ENCODE assay signal across 1 cellular context in the genomic region with DNA sequence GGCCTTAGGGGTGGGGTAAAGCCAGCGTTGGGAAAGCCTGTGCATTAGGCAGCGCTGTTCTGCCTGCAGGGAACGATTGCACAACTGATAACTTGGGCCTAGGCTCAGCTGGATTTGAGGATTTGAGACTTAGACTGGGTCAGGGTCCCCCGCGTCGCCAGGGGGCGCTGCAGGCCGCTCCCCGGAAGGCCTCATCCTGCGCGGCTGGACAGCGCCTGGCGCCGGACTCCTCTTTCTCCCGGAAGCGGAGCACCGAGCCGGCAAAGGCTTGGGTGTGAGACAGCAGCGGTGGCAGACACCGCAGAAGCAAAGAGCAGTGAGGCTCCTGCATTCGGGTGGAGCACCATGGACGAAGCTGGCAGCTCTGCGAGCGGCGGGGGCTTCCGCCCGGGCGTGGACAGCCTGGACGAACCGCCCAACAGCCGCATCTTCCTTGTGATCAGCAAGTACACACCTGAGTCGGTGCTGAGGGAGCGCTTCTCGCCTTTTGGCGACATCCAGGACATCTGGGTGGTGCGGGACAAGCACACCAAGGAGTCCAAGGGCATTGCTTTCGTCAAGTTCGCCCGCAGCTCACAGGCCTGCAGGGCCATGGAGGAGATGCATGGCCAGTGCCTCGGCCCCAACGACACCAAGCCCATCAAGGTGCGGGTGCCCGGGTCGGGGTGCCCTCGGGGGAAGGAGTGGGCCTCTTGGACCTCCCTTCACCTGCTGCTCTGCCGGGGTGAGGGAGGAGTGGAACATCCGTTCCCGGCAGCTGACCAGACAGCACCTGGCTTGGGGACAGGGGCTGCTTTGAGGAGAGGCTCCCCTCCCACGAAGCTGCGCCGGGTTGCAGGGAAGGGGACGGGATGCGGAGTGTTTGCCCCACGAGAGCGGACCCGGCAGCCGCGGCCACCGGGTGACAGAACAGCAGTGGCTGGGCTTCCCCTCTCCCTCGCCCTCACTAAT.
TF ChIP-seq lines count a peak whose summit lies in the region.

A gene with protein sequence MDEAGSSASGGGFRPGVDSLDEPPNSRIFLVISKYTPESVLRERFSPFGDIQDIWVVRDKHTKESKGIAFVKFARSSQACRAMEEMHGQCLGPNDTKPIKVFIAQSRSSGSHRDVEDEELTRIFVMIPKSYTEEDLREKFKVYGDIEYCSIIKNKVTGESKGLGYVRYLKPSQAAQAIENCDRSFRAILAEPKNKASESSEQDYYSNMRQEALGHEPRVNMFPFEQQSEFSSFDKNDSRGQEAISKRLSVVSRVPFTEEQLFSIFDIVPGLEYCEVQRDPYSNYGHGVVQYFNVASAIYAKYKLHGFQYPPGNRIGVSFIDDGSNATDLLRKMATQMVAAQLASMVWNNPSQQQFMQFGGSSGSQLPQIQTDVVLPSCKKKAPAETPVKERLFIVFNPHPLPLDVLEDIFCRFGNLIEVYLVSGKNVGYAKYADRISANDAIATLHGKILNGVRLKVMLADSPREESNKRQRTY (plus strand): TSS at position 236 of the 951 bp plus-strand sequence. CDS start 110 bp downstream, at position 346.

TF ChIP-seq in K562, 482 proteins besides CTCF, POLR2A, EP300 and RAD21 (continued from another document and continues in another):
- TF ChIP-seq, protein P1, sequence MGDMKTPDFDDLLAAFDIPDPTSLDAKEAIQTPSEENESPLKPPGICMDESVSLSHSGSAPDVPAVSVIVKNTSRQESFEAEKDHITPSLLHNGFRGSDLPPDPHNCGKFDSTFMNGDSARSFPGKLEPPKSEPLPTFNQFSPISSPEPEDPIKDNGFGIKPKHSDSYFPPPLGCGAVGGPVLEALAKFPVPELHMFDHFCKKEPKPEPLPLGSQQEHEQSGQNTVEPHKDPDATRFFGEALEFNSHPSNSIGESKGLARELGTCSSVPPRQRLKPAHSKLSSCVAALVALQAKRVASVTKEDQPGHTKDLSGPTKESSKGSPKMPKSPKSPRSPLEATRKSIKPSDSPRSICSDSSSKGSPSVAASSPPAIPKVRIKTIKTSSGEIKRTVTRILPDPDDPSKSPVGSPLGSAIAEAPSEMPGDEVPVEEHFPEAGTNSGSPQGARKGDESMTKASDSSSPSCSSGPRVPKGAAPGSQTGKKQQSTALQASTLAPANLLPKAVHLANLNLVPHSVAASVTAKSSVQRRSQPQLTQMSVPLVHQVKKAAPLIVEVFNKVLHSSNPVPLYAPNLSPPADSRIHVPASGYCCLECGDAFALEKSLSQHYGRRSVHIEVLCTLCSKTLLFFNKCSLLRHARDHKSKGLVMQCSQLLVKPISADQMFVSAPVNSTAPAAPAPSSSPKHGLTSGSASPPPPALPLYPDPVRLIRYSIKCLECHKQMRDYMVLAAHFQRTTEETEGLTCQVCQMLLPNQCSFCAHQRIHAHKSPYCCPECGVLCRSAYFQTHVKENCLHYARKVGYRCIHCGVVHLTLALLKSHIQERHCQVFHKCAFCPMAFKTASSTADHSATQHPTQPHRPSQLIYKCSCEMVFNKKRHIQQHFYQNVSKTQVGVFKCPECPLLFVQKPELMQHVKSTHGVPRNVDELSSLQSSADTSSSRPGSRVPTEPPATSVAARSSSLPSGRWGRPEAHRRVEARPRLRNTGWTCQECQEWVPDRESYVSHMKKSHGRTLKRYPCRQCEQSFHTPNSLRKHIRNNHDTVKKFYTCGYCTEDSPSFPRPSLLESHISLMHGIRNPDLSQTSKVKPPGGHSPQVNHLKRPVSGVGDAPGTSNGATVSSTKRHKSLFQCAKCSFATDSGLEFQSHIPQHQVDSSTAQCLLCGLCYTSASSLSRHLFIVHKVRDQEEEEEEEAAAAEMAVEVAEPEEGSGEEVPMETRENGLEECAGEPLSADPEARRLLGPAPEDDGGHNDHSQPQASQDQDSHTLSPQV (IDR thresholded peaks at IDR 0.05) = peak; percentile 37; the same call in 1 of the 2 replicates
- no peak for TF ChIP-seq CHD1 (IDR thresholded peaks at IDR 0.05; ENCODE audit: low read length)
- TF ChIP-seq, protein P2, sequence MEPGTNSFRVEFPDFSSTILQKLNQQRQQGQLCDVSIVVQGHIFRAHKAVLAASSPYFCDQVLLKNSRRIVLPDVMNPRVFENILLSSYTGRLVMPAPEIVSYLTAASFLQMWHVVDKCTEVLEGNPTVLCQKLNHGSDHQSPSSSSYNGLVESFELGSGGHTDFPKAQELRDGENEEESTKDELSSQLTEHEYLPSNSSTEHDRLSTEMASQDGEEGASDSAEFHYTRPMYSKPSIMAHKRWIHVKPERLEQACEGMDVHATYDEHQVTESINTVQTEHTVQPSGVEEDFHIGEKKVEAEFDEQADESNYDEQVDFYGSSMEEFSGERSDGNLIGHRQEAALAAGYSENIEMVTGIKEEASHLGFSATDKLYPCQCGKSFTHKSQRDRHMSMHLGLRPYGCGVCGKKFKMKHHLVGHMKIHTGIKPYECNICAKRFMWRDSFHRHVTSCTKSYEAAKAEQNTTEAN (CRISPR knock-in tag; IDR thresholded peaks at IDR 0.05) = no peak
- TF ChIP-seq, protein P3, sequence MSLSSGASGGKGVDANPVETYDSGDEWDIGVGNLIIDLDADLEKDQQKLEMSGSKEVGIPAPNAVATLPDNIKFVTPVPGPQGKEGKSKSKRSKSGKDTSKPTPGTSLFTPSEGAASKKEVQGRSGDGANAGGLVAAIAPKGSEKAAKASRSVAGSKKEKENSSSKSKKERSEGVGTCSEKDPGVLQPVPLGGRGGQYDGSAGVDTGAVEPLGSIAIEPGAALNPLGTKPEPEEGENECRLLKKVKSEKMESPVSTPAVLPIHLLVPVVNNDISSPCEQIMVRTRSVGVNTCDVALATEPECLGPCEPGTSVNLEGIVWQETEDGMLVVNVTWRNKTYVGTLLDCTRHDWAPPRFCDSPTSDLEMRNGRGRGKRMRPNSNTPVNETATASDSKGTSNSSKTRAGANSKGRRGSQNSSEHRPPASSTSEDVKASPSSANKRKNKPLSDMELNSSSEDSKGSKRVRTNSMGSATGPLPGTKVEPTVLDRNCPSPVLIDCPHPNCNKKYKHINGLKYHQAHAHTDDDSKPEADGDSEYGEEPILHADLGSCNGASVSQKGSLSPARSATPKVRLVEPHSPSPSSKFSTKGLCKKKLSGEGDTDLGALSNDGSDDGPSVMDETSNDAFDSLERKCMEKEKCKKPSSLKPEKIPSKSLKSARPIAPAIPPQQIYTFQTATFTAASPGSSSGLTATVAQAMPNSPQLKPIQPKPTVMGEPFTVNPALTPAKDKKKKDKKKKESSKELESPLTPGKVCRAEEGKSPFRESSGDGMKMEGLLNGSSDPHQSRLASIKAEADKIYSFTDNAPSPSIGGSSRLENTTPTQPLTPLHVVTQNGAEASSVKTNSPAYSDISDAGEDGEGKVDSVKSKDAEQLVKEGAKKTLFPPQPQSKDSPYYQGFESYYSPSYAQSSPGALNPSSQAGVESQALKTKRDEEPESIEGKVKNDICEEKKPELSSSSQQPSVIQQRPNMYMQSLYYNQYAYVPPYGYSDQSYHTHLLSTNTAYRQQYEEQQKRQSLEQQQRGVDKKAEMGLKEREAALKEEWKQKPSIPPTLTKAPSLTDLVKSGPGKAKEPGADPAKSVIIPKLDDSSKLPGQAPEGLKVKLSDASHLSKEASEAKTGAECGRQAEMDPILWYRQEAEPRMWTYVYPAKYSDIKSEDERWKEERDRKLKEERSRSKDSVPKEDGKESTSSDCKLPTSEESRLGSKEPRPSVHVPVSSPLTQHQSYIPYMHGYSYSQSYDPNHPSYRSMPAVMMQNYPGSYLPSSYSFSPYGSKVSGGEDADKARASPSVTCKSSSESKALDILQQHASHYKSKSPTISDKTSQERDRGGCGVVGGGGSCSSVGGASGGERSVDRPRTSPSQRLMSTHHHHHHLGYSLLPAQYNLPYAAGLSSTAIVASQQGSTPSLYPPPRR (CRISPR knock-in tag; IDR thresholded peaks at IDR 0.05; ENCODE audit: borderline replicate concordance) = no peak
- TF ChIP-seq, protein P4, sequence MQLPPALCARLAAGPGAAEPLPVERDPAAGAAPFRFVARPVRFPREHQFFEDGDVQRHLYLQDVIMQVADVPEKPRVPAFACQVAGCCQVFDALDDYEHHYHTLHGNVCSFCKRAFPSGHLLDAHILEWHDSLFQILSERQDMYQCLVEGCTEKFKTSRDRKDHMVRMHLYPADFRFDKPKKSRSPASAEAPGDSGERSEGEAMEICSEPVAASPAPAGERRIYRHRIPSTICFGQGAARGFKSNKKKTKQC (CRISPR knock-in tag; IDR thresholded peaks at IDR 0.05) = peak; percentile 50
- TF ChIP-seq NCOA2 (IDR thresholded peaks at IDR 0.05; ENCODE audit: partially characterized antibody in 2 of 2) = no peak
- TF ChIP-seq, protein P5, sequence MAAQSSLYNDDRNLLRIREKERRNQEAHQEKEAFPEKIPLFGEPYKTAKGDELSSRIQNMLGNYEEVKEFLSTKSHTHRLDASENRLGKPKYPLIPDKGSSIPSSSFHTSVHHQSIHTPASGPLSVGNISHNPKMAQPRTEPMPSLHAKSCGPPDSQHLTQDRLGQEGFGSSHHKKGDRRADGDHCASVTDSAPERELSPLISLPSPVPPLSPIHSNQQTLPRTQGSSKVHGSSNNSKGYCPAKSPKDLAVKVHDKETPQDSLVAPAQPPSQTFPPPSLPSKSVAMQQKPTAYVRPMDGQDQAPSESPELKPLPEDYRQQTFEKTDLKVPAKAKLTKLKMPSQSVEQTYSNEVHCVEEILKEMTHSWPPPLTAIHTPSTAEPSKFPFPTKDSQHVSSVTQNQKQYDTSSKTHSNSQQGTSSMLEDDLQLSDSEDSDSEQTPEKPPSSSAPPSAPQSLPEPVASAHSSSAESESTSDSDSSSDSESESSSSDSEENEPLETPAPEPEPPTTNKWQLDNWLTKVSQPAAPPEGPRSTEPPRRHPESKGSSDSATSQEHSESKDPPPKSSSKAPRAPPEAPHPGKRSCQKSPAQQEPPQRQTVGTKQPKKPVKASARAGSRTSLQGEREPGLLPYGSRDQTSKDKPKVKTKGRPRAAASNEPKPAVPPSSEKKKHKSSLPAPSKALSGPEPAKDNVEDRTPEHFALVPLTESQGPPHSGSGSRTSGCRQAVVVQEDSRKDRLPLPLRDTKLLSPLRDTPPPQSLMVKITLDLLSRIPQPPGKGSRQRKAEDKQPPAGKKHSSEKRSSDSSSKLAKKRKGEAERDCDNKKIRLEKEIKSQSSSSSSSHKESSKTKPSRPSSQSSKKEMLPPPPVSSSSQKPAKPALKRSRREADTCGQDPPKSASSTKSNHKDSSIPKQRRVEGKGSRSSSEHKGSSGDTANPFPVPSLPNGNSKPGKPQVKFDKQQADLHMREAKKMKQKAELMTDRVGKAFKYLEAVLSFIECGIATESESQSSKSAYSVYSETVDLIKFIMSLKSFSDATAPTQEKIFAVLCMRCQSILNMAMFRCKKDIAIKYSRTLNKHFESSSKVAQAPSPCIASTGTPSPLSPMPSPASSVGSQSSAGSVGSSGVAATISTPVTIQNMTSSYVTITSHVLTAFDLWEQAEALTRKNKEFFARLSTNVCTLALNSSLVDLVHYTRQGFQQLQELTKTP (IDR thresholded peaks at IDR 0.05; ENCODE audit: low read depth in 1 of 2, partially characterized antibody in 2 of 2) = peak in 1 of 2 experiments; percentile 70
- no peak for TF ChIP-seq NONO (IDR thresholded peaks at IDR 0.05; ENCODE audit: low read depth in 2 of 2, low read length in 1 of 2)
- TF ChIP-seq, protein P6, sequence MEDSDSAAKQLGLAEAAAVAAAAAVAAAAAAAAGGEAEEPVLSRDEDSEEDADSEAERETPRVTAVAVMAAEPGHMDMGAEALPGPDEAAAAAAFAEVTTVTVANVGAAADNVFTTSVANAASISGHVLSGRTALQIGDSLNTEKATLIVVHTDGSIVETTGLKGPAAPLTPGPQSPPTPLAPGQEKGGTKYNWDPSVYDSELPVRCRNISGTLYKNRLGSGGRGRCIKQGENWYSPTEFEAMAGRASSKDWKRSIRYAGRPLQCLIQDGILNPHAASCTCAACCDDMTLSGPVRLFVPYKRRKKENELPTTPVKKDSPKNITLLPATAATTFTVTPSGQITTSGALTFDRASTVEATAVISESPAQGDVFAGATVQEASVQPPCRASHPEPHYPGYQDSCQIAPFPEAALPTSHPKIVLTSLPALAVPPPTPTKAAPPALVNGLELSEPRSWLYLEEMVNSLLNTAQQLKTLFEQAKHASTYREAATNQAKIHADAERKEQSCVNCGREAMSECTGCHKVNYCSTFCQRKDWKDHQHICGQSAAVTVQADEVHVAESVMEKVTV (CRISPR knock-in tag; IDR thresholded peaks at IDR 0.05) = peak; percentile 76; the same call in 1 of the 2 replicates
- no peak; the same call in 1 of the 2 replicates for TF ChIP-seq KAT7 (CRISPR knock-in tag; IDR thresholded peaks at IDR 0.05; ENCODE audit: borderline replicate concordance)
- TF ChIP-seq FOXK1 (CRISPR knock-in tag; IDR thresholded peaks at IDR 0.05; ENCODE audit: borderline replicate concordance) = peak; percentile 88; the same call in 1 of the 2 replicates
- no peak for TF ChIP-seq IFI16 (CRISPR knock-in tag; IDR thresholded peaks at IDR 0.05)
- no peak for TF ChIP-seq ZKSCAN3 (CRISPR knock-in tag; IDR thresholded peaks at IDR 0.05)
- TF ChIP-seq, protein P7, sequence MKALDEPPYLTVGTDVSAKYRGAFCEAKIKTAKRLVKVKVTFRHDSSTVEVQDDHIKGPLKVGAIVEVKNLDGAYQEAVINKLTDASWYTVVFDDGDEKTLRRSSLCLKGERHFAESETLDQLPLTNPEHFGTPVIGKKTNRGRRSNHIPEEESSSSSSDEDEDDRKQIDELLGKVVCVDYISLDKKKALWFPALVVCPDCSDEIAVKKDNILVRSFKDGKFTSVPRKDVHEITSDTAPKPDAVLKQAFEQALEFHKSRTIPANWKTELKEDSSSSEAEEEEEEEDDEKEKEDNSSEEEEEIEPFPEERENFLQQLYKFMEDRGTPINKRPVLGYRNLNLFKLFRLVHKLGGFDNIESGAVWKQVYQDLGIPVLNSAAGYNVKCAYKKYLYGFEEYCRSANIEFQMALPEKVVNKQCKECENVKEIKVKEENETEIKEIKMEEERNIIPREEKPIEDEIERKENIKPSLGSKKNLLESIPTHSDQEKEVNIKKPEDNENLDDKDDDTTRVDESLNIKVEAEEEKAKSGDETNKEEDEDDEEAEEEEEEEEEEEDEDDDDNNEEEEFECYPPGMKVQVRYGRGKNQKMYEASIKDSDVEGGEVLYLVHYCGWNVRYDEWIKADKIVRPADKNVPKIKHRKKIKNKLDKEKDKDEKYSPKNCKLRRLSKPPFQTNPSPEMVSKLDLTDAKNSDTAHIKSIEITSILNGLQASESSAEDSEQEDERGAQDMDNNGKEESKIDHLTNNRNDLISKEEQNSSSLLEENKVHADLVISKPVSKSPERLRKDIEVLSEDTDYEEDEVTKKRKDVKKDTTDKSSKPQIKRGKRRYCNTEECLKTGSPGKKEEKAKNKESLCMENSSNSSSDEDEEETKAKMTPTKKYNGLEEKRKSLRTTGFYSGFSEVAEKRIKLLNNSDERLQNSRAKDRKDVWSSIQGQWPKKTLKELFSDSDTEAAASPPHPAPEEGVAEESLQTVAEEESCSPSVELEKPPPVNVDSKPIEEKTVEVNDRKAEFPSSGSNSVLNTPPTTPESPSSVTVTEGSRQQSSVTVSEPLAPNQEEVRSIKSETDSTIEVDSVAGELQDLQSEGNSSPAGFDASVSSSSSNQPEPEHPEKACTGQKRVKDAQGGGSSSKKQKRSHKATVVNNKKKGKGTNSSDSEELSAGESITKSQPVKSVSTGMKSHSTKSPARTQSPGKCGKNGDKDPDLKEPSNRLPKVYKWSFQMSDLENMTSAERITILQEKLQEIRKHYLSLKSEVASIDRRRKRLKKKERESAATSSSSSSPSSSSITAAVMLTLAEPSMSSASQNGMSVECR (CRISPR knock-in tag; IDR thresholded peaks at IDR 0.05) = peak; percentile 90
- no peak for TF ChIP-seq RBM15 (IDR thresholded peaks at IDR 0.05; ENCODE audit: insufficient read depth, low read length)
- TF ChIP-seq ZNF699 (CRISPR knock-in tag; IDR thresholded peaks at IDR 0.05; ENCODE audit: insufficient replicate concordance) = no peak
- TF ChIP-seq MYNN (IDR thresholded peaks at IDR 0.05) = 0 out of 2 replicates have a peak, but pooled peaks have one; percentile 43
- TF ChIP-seq MYNN (CRISPR knock-in tag; IDR thresholded peaks at IDR 0.05) = no peak
- peak; percentile 20; the same call in 1 of the 2 replicates for TF ChIP-seq BCOR (IDR thresholded peaks at IDR 0.05)
- no peak for TF ChIP-seq CCAR2 (IDR thresholded peaks at IDR 0.05; ENCODE audit: low read depth, low read length)
- no peak for TF ChIP-seq ZNF830 (CRISPR knock-in tag; IDR thresholded peaks at IDR 0.05)
- TF ChIP-seq HDGF (IDR thresholded peaks at IDR 0.05) = no peak
